In the genomic region with DNA sequence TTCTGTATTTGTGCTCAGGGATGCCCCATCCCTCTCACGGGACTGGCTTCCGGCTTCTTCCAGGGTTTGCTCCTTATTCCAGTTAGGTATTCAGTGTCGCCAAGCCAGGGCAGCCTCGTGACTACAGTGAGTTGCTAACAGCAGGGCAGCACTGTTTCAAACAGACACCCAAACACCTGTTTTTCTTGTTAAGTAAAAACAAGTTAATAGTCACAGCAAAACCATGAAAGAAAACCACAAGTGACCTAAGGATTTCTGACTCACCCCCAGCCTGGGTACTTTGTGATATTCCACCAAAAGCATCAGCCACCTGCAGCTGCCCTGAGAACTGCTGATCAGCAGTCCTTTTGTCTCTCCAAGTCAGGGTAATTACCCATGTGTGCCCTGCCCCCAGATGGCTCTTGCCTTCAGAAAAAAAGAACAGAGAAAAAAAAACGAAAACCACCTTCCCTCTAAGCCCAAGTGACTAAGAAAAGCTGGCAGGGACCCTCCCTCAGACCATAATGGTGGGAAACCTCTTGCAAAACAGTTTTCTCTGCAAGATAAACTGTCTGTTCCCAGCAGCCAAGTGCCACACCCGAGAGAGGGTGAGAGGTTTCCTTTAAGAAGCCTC, we compare ENCODE assay signal across 8 cellular contexts.
DNase-seq lines count a peak whose midpoint lies in the region; ATAC-seq and TF ChIP-seq lines count a peak whose summit lies in the region.

No MANE protein-coding gene starts in this region.

- H3K27me3 Mint-ChIP-seq in naive B cell, result peaks cover 4 to 8% (median 8%) of the 10 kb centered on the region in 3 donors

- intact Hi-C loops in mammary epithelial cell (cut with micrococcal nuclease), result no loop called here

- H3K79me2 ChIP-seq in mammary epithelial cell (ENCODE audit: insufficient read depth, low read length), result no peaks in the 10 kb centered on the region

- POLR2A ChIA-PET in GM10248 (lab: Yijun Ruan, JAX), result no interaction called here

- 27% methylated on average over 6 of the region's 6 CpGs for WGBS in mammary epithelial cell (ENCODE audit: low coverage, missing lambda C conversion rate)

- H3K9me3 Mint-ChIP-seq in naive B cell, result no peaks in the 10 kb centered on the region

- no peaks in the 10 kb centered on the region for H3K36me3 Mint-ChIP-seq in naive B cell

- H4K20me1 ChIP-seq in mammary epithelial cell (ENCODE audit: insufficient read depth, low read length), result no peaks in the 10 kb centered on the region

- H3K4me2 ChIP-seq in mammary epithelial cell (ENCODE audit: insufficient read depth, low read depth, low read length), result peak overlapping the region; percentile 37

- H2AFZ ChIP-seq in mammary epithelial cell (ENCODE audit: low read depth, low read length), result no peak overlapping the region

- H3K4me1 Mint-ChIP-seq in naive B cell, result peaks cover 2 to 15% (median 4%) of the 10 kb centered on the region in 3 donors

- H3K9ac ChIP-seq in mammary epithelial cell (ENCODE audit: insufficient read depth, low read length), result no peak overlapping the region

- H3K27me3 ChIP-seq in SJCRH30, result peaks cover 7% of the 10 kb centered on the region; the same call in 1 of the 2 replicates
- H3K27me3 ChIP-seq in mammary epithelial cell (ENCODE audit: insufficient read depth, low read length), result peaks cover 2% of the 10 kb centered on the region

- H3K27ac ChIP-seq in SJCRH30, result peak overlapping the region; percentile 4; the same call in 1 of the 2 replicates
- H3K27ac ChIP-seq in mammary epithelial cell (ENCODE audit: insufficient read depth, low read depth, low read length), result no peak overlapping the region

- dilution Hi-C loops in mammary epithelial cell (cut with HindIII; ENCODE audit: low sequenced_read_pairs), result no loop called here

- in situ Hi-C loops in mammary epithelial cell (cut with MboI; ENCODE audit: low sequenced_read_pairs in 2 of 2), result loop anchor here in 1 of 2 donors (25.0 kb wide), 1 partner anchor 894 kb away; no protein-coding TSS in a partner anchor

- DNase-seq in GM10248 (ENCODE audit: extremely low spot score), result peak; percentile 70
- peak in 45 of 76 experiments; percentile 7 to 68 (median 26) for DNase-seq in HUDEP-2 (lab: John Stamatoyannopoulos, UW; ENCODE audit: unreplicated experiment in 76 of 76)
- DNase-seq in SJCRH30, result peak; percentile 81 to 90
- peak; percentile 89 for DNase-seq in mammary epithelial cell
- DNase-seq in naive B cell, result no peak
- no peak for DNase-seq in NCI-H1930 (lab: John Stamatoyannopoulos, UW)
- DNase-seq in cerebellar nuclear complex (lab: John Stamatoyannopoulos, UW), result no peak

- no TSS peak for BruUV-seq in mammary epithelial cell (replicated peaks; lab: Mats Ljungman, UMichigan)

- H3K4me3 ChIP-seq in SJCRH30 (no peak overlapping the region), mammary epithelial cell (replicated peaks in 1 of 3; ENCODE audit: insufficient read depth in 1 of 3, low read depth in 2 of 3, low read length in 3 of 3) (no peak overlapping the region)

- H3K9me3 ChIP-seq in SJCRH30 (replicated peaks) (no peaks in the 10 kb centered on the region), mammary epithelial cell (replicated peaks; ENCODE audit: insufficient read depth, low read length) (no peaks in the 10 kb centered on the region)

- H3K36me3 ChIP-seq in SJCRH30 (no peaks in the 10 kb centered on the region), mammary epithelial cell (ENCODE audit: insufficient read depth, low read length) (no peaks in the 10 kb centered on the region)

- ATAC-seq in GM21723 (IDR thresholded peaks at IDR 0.05; ENCODE audit: unreplicated experiment) (peak; percentile 88), naive B cell (ENCODE audit: low read depth in 2 of 2) (peak; percentile 9 to 37)

- no peak overlapping the region for H3K4me3 Mint-ChIP-seq in naive B cell

- peak overlapping the region in 2 of 6 donors; percentile 32 to 49 for H3K27ac Mint-ChIP-seq in naive B cell

- CTCF ChIA-PET in GM10248 (lab: Yijun Ruan, JAX) (interaction anchor here (1.1 kb wide), 1 partner anchor 11 kb away, joined by 4 read pairs; no protein-coding TSS in a partner anchor), mammary epithelial cell (lab: Charles Lee; ENCODE audit: low non-redundant PET) (no interaction called here)

- H3K4me1 ChIP-seq in SJCRH30 (peaks cover 15% of the 10 kb centered on the region), mammary epithelial cell (ENCODE audit: insufficient read depth, low read length) (peaks cover 46% of the 10 kb centered on the region)

- TF ChIP-seq CTCF in GM10248 (IDR thresholded peaks at IDR 0.05; ENCODE audit: control extremely low read depth, extremely low read depth, low read depth, missing control alignments) (no peak), mammary epithelial cell (conservative IDR thresholded peaks at IDR 0.05 in 1 of 2, IDR thresholded peaks at IDR 0.05 in 1 of 2; ENCODE audit: extremely low read depth in 1 of 2, insufficient read depth in 1 of 2, low read depth in 1 of 2, low read length in 2 of 2) (no peak)

Comparison
In these comparisons a context has a peak if more than half of its experiments do, and no peak if none do; other contexts are left out.
1. DNase-seq: peak in GM10248 (single experiment), HUDEP-2 (45 of 76), SJCRH30 (2 of 2) and mammary epithelial cell (single experiment); none in naive B cell (single experiment), NCI-H1930 (0 of 2) and cerebellar nuclear complex (0 of 2).